Comparison of ENCODE assay signal across 8 cellular contexts in genomic region chr3:169764453-169765280, GRCh38. TPM values are rescaled to one million over a fixed set of nuclear protein-coding genes. Genes with fewer than 3 reads are reported as not detected.
A peak's percentile ranks its signal among the peaks of the same experiment; 100 is the strongest.
DNase-seq lines count a peak whose midpoint lies in the region; ATAC-seq and TF ChIP-seq lines count a peak whose summit lies in the region.

TSS of gene TERC (minus strand) at chr3:169765060.

- no peaks in the 10 kb centered on the region for H3K79me2 ChIP-seq in ACC112 (ENCODE audit: control insufficient read depth, insufficient read depth, low read length, unreplicated experiment)

- intact Hi-C loops in spleen (cut with DNase I; ENCODE audit: low total_unique reads), result loop anchor here (10.0 kb wide), 1 partner anchor 200 kb away; the partner anchor contains the start of gene SEC62

- TF ChIP-seq POLR2A in spleen (IDR thresholded peaks at IDR 0.05), result peak in 2 of 3 donors; percentile 94 to 96

- peak within 1 kb of the TSS; percentile 80 for H3K27ac ChIP-seq in ACC112 (ENCODE audit: low read depth, low read length)
- peak within 1 kb of the TSS; percentile 95 to 99 (median 98) for H3K27ac ChIP-seq in spleen

- H3K4me1 ChIP-seq in ACC112 (ENCODE audit: control insufficient read depth, insufficient read depth, low read length, unreplicated experiment) (peaks cover 4% of the 10 kb centered on the region), spleen (peaks cover 0 to 28% (median 21%) of the 10 kb centered on the region in 6 donors)

- TF ChIP-seq CTCF in spleen (IDR thresholded peaks at IDR 0.05 in 8 of 11, conservative IDR thresholded peaks at IDR 0.05 in 3 of 11), result peak in 4 of 11 experiments; percentile 3 to 26 (median 24)

- H3K4me3 ChIP-seq in ACC112 (ENCODE audit: low read depth, low read length), result peak within 1 kb of the TSS; percentile 89
- H3K4me3 ChIP-seq in spleen, result peak within 1 kb of the TSS; percentile 52 to 84 (median 66)

- DNase-seq in NCI-H2196 treated with DMSO at 0.1 percent for 48 hours (lab: John Stamatoyannopoulos, UW; ENCODE audit: unreplicated experiment), result peak; percentile 90
- peak; percentile 84 for DNase-seq in activated CD4-positive, CD25-positive, alpha-beta regulatory T cell treated with anti-CD3 and anti-CD28 coated beads, Interleukin-2, amount 50 U/mL, for 16 hours (ENCODE audit: low read depth, low spot score)
- DNase-seq in central memory CD4-positive, alpha-beta T cell, result peak; percentile 96
- DNase-seq in inferior parietal cortex (ENCODE audit: extremely low spot score), result peak; percentile 91
- peak; percentile 97 for DNase-seq in spleen

- H2AFZ ChIP-seq in ACC112 (ENCODE audit: low read length, unreplicated experiment), result peak within 1 kb of the TSS; percentile 97

- H3K36me3 ChIP-seq in ACC112 (ENCODE audit: insufficient read depth, low read length), result no peaks in the 10 kb centered on the region
- no peaks in the 10 kb centered on the region for H3K36me3 ChIP-seq in spleen

- H3K27me3 ChIP-seq in ACC112 (ENCODE audit: insufficient read depth, low read length) (no peaks in the 10 kb centered on the region), spleen (replicated peaks in 1 of 7) (no peaks in the 10 kb centered on the region)

- WGBS in spleen, 5 donors, result 0% methylated on average over 63 to 77 of the region's 77 CpGs

- H3K9me3 ChIP-seq in spleen, result peaks cover 0 to 13% (median 4%) of the 10 kb centered on the region in 8 donors

- ATAC-seq in GM18861 (IDR thresholded peaks at IDR 0.05; ENCODE audit: unreplicated experiment) (peak; percentile 66), HG03095 (IDR thresholded peaks at IDR 0.05; ENCODE audit: unreplicated experiment) (peak; percentile 66)

RNA-seq across cellular contexts. Expression of gene TERC, which starts in this region (rescaled TPM):
- 100 to 1,000 TPM in 1 of 7 donors, 10 to 100 TPM in 2, 1 to 10 TPM in 4; 1.5 to 105 (median 8.2) TPM for total RNA-seq in spleen
- polyA plus RNA-seq in spleen, result under 1 TPM in 1 of 3 donors, not detected in 2; 0.39 TPM

Comparison
In these comparisons a context has a peak if more than half of its experiments do, and no peak if none do; other contexts are left out.
1. Peak in every context shown above with its lines: DNase-seq, ATAC-seq, H3K4me3 ChIP-seq and H3K27ac ChIP-seq.